In the genomic region with DNA sequence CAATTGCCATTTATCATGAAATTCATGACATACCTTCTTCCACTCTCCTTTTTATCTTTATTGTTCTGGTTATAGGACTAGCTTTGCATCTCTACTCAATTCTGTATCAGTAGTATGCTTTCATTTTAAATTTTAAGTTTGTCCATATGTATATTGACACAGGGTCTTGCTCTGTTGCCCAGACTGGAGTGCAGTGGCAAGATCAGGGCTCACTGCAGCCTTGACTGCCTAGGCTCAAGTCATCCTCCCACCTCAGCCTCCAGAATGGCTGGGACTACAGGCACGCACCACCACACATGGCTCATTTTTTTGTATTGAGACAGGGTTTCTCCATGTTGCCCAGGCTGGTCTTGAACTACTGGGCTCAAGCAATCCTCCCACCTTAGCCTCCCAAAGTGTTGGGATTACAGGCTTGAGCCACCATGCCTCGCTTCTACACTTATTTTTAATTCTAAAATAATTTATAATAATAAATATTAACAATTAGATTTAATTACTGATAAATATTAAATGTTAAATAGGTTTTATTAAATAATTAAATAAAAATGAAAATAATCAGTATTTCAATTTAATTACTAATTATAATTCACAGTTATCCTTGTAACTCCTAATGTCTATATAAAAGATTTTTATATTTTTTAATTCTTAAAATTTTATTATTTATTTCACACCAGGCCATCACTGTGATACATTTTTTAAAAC, we compare ENCODE assay signal across 1 cellular context.
TF ChIP-seq lines count a peak whose summit lies in the region.

No MANE protein-coding gene starts in this region.

TF ChIP-seq in HepG2, 621 proteins besides CTCF, POLR2A, EP300 and RAD21:
- TF ChIP-seq ZNF234 (CRISPR knock-in tag; conservative IDR thresholded peaks at IDR 0.05) = no peak
- TF ChIP-seq ZNF605 (CRISPR knock-in tag; IDR thresholded peaks at IDR 0.05) = no peak
- no peak for TF ChIP-seq ZNF12 (CRISPR knock-in tag; IDR thresholded peaks at IDR 0.05)
- TF ChIP-seq ZNF121 (CRISPR knock-in tag; IDR thresholded peaks at IDR 0.05) = peak; percentile 75
TF ChIP-seq in HepG2: peak in this region for 1.
